ENCODE assay signal across 8 cellular contexts in genomic region chr2:84905181-84906107, GRCh38. TPM values are rescaled to one million over a fixed set of nuclear protein-coding genes. Genes with fewer than 3 reads are reported as not detected.
DNase-seq lines count a peak whose midpoint lies in the region; ATAC-seq lines count a peak whose summit lies in the region.

Gene TMSB10 (plus strand): TSS chr2:84905656.

- ATAC-seq in GM18909 (IDR thresholded peaks at IDR 0.05; ENCODE audit: poor library complexity, unreplicated experiment) (peak; percentile 74), HG03159 (IDR thresholded peaks at IDR 0.05; ENCODE audit: unreplicated experiment) (peak; percentile 60), left colon (peak; percentile 80)

- peak within 1 kb of the TSS; percentile 33 for H3K27ac ChIP-seq in cingulate gyrus (ENCODE audit: low read depth, low read length)

- intact Hi-C loops in left colon (cut with DNase I, micrococcal nuclease) = no loop called here

- DNase-seq in AML-193 (lab: John Stamatoyannopoulos, UW) (peak; percentile 57 to 68), NCI-H460 (ENCODE audit: extremely low read depth, low read depth) (peak; percentile 90), left colon (peak; percentile 90 to 94)
- peak; percentile 89 for DNase-seq in activated CD4-positive, alpha-beta T cell treated with anti-CD3 and anti-CD28 coated beads for 4 hours
- DNase-seq in stimulated activated CD4-positive, alpha-beta T cell treated with anti-CD3 and anti-CD28 coated beads, Interleukin-1b, Interleukin-23, amount 100 ng/mL, for 48 hours = peak; percentile 88

RNA-seq across cellular contexts. Expression of gene TMSB10, which starts in this region (rescaled TPM):
- 6,173 and 7,110 TPM in 2 replicates for total RNA-seq in NCI-H460 (2014; rRNA removed; shearing (Covaris generic))
- polyA plus RNA-seq in NCI-H460 (2014; cell fraction: nucleus; rRNA removed) = 4,524 and 6,283 TPM in 2 replicates
- 1,000 to 10,000 TPM; 1,780 to 2,331 TPM for total RNA-seq in left colon

Comparison
In these comparisons a context has a peak if more than half of its experiments do, and no peak if none do; other contexts are left out.
1. Peak in every context shown above with its lines: DNase-seq, ATAC-seq and H3K27ac ChIP-seq.